ENCODE assay signal across 1 cellular context in the genomic region with DNA sequence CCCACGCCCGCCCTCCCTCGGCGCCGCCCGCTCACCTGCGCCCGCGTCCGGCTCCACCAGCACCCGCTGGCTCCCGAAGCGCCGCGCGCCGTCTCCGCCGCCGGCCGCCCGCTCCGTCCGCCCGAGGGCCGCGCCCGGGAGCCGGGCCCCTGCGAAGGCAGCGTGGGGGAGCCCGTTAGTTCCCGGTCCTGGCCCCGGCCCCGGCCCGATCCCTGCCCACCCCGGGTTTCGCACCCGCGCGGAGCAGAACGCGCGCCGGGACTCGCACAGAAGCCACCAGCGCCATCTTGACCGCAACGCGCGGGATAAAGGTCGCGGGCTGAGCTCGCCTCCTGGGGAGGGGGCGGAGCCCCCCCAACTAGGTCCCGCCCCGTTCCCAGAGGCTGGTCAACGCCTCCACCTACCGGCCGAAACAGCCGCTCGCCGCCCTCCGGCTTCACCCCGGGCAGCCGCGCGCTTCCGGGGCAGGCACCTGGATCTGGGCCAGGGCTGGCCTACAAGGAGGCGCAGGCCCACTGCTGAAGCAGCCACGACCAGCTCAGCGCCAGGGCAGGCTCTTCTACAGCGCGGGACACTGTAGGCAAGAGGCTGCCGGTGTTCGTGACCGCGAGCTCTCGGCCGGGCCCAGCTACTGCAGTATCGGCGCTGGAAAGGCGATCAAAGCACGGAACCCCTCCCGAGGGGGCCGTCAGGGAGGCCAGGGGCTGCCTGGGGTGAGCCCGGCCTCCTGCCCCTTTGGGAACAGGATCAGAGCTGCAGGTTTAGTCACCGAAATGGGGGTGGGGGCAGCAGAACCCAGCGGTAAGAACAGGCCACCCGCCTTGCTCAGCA.
TF ChIP-seq lines count a peak whose summit lies in the region.

A gene with protein sequence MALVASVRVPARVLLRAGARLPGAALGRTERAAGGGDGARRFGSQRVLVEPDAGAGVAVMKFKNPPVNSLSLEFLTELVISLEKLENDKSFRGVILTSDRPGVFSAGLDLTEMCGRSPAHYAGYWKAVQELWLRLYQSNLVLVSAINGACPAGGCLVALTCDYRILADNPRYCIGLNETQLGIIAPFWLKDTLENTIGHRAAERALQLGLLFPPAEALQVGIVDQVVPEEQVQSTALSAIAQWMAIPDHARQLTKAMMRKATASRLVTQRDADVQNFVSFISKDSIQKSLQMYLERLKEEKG (minus strand): TSS at position 307 of the 831 bp plus-strand sequence. CDS start 21 bp downstream, at position 286.

TF ChIP-seq in HepG2, 621 proteins besides CTCF, POLR2A, EP300 and RAD21 (continued from another document and continues in another):
- TF ChIP-seq MAFF (IDR thresholded peaks at IDR 0.05; ENCODE audit: low read depth, low read length) (no peak), KLF9 (CRISPR knock-in tag; IDR thresholded peaks at IDR 0.05; ENCODE audit: low read depth) (peak; percentile 25; the same call in 1 of the 2 replicates), ZMAT3 (CRISPR knock-in tag; conservative IDR thresholded peaks at IDR 0.05) (peak; percentile 72), MATR3 (CRISPR knock-in tag; IDR thresholded peaks at IDR 0.05) (no peak), SRF (IDR thresholded peaks at IDR 0.05; ENCODE audit: low read depth, low read length) (no peak), ZNF20 (CRISPR knock-in tag; IDR thresholded peaks at IDR 0.05) (no peak), TOE1 (CRISPR knock-in tag; IDR thresholded peaks at IDR 0.05) (no peak), ZNF850 (CRISPR knock-in tag; conservative IDR thresholded peaks at IDR 0.05) (no peak), BRCA1 (CRISPR knock-in tag; IDR thresholded peaks at IDR 0.05) (peak; percentile 83; the same call in 1 of the 2 replicates), TBX2 (CRISPR knock-in tag; IDR thresholded peaks at IDR 0.05; ENCODE audit: borderline replicate concordance) (peak; percentile 92), ZNF768 (CRISPR knock-in tag; IDR thresholded peaks at IDR 0.05) (peak; percentile 78; the same call in 1 of the 2 replicates), ZNF224 (CRISPR knock-in tag; IDR thresholded peaks at IDR 0.05) (peak; percentile 77; the same call in 1 of the 2 replicates), ZC3H4 (CRISPR knock-in tag; IDR thresholded peaks at IDR 0.05; ENCODE audit: borderline replicate concordance) (no peak), THAP11 (CRISPR knock-in tag; IDR thresholded peaks at IDR 0.05) (peak; percentile 85), MEIS1 (CRISPR knock-in tag; IDR thresholded peaks at IDR 0.05; ENCODE audit: borderline replicate concordance) (peak; percentile 71; the same call in 1 of the 2 replicates), MYC (CRISPR knock-in tag; IDR thresholded peaks at IDR 0.05; ENCODE audit: borderline replicate concordance) (peak; percentile 82; the same call in 1 of the 2 replicates), ZNF121 (CRISPR knock-in tag; IDR thresholded peaks at IDR 0.05) (0 out of 2 replicates have a peak, but pooled peaks have one; percentile 50), HNRNPLL (IDR thresholded peaks at IDR 0.05; ENCODE audit: low read depth, low read length, poor library complexity, severe bottlenecking) (peak; percentile 76), ZNF788 (CRISPR knock-in tag; IDR thresholded peaks at IDR 0.05; ENCODE audit: borderline replicate concordance) (peak; percentile 88; the same call in 1 of the 2 replicates), ISX (CRISPR knock-in tag; conservative IDR thresholded peaks at IDR 0.05) (no peak), HCFC1 (IDR thresholded peaks at IDR 0.05; ENCODE audit: low read depth, low read length) (0 out of 2 replicates have a peak, but pooled peaks have one; percentile 29), SNAI1 (CRISPR knock-in tag; IDR thresholded peaks at IDR 0.05; ENCODE audit: borderline replicate concordance) (0 out of 2 replicates have a peak, but pooled peaks have one; percentile 56), ZNF335 (CRISPR knock-in tag; IDR thresholded peaks at IDR 0.05) (no peak; the same call in 1 of the 2 replicates)
- TF ChIP-seq, protein P1, sequence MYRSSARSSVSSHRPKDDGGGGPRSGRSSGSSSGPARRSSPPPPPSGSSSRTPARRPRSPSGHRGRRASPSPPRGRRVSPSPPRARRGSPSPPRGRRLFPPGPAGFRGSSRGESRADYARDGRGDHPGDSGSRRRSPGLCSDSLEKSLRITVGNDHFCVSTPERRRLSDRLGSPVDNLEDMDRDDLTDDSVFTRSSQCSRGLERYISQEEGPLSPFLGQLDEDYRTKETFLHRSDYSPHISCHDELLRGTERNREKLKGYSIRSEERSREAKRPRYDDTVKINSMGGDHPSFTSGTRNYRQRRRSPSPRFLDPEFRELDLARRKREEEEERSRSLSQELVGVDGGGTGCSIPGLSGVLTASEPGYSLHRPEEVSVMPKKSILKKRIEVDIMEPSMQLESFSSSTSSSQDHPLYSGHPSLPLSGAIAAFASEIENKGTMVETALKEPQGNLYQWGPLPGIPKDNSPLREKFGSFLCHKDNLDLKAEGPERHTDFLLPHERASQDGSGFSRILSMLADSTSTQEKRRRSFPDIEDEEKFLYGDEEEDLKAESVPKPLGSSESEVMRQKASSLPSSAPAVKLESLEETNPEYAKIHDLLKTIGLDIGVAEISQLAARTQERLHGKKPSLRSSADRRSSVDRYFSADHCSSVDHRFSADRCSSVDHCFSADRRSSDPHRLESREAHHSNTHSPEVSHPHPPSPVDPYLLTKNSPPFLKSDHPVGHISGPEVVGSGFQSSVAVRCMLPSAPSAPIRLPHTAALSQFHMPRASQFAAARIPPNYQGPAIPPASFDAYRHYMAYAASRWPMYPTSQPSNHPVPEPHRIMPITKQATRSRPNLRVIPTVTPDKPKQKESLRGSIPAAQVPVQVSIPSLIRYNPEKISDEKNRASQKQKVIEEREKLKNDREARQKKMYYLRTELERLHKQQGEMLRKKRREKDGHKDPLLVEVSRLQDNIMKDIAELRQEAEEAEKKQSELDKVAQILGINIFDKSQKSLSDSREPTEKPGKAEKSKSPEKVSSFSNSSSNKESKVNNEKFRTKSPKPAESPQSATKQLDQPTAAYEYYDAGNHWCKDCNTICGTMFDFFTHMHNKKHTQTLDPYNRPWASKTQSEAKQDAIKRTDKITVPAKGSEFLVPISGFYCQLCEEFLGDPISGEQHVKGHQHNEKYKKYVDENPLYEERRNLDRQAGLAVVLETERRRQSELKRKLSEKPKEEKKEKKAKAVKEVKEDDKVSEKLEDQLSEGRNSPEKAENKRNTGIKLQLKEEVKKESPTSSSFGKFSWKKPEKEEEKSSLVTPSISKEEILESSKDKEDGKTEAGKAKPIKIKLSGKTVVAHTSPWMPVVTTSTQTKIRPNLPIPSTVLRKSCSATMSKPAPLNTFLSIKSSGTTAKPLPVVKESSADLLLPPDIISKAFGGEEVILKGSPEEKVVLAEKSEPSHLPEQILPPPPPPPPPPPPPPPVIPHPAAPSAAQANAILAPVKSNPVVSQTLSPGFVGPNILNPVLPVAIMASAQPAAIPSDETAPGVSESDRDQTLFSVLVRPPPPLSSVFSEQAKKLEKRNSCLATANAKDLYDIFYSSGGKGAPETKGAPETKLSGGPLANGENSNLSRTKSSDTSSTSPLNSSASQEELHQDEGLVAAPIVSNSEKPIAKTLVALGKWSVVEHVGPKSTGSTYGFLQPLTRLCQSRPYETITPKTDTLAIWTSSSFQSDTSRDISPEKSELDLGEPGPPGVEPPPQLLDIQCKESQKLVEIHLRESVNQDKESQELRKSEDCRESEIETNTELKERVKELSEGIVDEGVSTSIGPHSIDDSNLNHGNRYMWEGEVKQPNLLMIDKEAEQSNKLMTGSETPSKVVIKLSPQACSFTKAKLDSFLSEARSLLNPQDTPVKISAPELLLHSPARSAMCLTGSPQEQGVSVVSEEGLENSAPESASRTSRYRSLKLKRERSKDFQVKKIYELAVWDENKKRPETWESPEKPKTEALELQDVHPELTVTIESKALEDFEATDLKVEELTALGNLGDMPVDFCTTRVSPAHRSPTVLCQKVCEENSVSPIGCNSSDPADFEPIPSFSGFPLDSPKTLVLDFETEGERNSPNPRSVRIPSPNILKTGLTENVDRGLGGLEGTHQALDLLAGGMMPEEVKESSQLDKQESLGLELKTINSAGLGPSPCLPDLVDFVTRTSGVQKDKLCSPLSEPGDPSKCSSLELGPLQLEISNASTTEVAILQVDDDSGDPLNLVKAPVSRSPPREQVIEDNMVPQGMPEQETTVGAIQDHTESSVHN (CRISPR knock-in tag; IDR thresholded peaks at IDR 0.05) = no peak
- TF ChIP-seq, protein P2, sequence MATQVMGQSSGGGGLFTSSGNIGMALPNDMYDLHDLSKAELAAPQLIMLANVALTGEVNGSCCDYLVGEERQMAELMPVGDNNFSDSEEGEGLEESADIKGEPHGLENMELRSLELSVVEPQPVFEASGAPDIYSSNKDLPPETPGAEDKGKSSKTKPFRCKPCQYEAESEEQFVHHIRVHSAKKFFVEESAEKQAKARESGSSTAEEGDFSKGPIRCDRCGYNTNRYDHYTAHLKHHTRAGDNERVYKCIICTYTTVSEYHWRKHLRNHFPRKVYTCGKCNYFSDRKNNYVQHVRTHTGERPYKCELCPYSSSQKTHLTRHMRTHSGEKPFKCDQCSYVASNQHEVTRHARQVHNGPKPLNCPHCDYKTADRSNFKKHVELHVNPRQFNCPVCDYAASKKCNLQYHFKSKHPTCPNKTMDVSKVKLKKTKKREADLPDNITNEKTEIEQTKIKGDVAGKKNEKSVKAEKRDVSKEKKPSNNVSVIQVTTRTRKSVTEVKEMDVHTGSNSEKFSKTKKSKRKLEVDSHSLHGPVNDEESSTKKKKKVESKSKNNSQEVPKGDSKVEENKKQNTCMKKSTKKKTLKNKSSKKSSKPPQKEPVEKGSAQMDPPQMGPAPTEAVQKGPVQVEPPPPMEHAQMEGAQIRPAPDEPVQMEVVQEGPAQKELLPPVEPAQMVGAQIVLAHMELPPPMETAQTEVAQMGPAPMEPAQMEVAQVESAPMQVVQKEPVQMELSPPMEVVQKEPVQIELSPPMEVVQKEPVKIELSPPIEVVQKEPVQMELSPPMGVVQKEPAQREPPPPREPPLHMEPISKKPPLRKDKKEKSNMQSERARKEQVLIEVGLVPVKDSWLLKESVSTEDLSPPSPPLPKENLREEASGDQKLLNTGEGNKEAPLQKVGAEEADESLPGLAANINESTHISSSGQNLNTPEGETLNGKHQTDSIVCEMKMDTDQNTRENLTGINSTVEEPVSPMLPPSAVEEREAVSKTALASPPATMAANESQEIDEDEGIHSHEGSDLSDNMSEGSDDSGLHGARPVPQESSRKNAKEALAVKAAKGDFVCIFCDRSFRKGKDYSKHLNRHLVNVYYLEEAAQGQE (IDR thresholded peaks at IDR 0.05; ENCODE audit: borderline replicate concordance in 1 of 2, low read depth in 1 of 2, low read length in 2 of 2) = peak in 1 of 2 experiments; percentile 42; a peak in 1 of 4 replicates
- TF ChIP-seq, protein P3, sequence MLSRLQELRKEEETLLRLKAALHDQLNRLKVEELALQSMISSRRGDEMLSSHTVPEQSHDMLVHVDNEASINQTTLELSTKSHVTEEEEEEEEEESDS (CRISPR knock-in tag; IDR thresholded peaks at IDR 0.05; ENCODE audit: borderline replicate concordance) = no peak; the same call in 1 of the 2 replicates
- TF ChIP-seq, protein P4, sequence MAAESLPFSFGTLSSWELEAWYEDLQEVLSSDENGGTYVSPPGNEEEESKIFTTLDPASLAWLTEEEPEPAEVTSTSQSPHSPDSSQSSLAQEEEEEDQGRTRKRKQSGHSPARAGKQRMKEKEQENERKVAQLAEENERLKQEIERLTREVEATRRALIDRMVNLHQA (CRISPR knock-in tag; IDR thresholded peaks at IDR 0.05) = no peak
- TF ChIP-seq, protein P5, sequence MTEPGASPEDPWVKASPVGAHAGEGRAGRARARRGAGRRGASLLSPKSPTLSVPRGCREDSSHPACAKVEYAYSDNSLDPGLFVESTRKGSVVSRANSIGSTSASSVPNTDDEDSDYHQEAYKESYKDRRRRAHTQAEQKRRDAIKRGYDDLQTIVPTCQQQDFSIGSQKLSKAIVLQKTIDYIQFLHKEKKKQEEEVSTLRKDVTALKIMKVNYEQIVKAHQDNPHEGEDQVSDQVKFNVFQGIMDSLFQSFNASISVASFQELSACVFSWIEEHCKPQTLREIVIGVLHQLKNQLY (CRISPR knock-in tag; IDR thresholded peaks at IDR 0.05) = peak; percentile 64
- TF ChIP-seq, protein P6, sequence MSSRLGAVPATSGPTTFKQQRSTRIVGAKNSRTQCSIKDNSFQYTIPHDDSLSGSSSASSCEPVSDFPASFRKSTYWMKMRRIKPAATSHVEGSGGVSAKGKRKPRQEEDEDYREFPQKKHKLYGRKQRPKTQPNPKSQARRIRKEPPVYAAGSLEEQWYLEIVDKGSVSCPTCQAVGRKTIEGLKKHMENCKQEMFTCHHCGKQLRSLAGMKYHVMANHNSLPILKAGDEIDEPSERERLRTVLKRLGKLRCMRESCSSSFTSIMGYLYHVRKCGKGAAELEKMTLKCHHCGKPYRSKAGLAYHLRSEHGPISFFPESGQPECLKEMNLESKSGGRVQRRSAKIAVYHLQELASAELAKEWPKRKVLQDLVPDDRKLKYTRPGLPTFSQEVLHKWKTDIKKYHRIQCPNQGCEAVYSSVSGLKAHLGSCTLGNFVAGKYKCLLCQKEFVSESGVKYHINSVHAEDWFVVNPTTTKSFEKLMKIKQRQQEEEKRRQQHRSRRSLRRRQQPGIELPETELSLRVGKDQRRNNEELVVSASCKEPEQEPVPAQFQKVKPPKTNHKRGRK (CRISPR knock-in tag; IDR thresholded peaks at IDR 0.05) = no peak
- TF ChIP-seq, protein P7, sequence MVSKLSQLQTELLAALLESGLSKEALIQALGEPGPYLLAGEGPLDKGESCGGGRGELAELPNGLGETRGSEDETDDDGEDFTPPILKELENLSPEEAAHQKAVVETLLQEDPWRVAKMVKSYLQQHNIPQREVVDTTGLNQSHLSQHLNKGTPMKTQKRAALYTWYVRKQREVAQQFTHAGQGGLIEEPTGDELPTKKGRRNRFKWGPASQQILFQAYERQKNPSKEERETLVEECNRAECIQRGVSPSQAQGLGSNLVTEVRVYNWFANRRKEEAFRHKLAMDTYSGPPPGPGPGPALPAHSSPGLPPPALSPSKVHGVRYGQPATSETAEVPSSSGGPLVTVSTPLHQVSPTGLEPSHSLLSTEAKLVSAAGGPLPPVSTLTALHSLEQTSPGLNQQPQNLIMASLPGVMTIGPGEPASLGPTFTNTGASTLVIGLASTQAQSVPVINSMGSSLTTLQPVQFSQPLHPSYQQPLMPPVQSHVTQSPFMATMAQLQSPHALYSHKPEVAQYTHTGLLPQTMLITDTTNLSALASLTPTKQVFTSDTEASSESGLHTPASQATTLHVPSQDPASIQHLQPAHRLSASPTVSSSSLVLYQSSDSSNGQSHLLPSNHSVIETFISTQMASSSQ (IDR thresholded peaks at IDR 0.05; ENCODE audit: low read depth) = no peak
- TF ChIP-seq, protein P7 (CRISPR knock-in tag; IDR thresholded peaks at IDR 0.05; ENCODE audit: borderline replicate concordance) = peak; percentile 81; the same call in 1 of the 2 replicates
- TF ChIP-seq, protein P8, sequence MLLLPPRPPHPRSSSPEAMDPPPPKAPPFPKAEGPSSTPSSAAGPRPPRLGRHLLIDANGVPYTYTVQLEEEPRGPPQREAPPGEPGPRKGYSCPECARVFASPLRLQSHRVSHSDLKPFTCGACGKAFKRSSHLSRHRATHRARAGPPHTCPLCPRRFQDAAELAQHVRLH (CRISPR knock-in tag; IDR thresholded peaks at IDR 0.05; ENCODE audit: borderline replicate concordance, low read depth) = peak; percentile 76
